In the genomic region with DNA sequence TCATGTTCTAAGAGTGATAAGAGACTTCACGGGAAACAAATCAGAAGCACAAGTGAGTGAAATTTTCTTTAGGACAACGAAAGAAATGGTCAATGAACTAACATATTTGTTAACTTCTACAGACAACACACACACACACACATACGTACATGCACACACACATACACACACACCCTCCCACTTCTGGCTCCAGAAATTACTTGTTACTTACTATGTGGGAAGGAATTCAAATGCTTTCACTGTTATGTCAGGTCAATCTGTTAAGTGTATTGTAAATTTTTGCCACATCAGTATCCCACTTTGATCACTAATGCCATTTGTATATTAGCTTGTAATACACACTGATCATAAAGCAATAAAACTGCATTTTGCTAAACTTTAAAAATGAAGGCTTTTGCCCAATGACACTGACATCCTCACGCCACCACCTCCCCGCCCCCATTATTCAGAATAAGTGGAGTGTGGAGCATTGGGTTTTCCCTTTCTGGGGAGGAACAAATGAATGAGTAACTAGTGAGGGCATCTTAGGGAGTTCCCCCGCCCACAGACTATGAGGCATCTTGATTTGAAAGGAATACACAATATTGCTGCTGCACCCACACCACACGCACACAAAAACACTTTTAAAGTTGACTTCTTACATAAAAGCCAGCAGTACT, we compare ENCODE assay signal across 8 cellular contexts.
DNase-seq lines count a peak whose midpoint lies in the region; ATAC-seq and TF ChIP-seq lines count a peak whose summit lies in the region.

No MANE protein-coding gene starts in this region.

- CTCF ChIA-PET in SK-N-SH (lab: Yijun Ruan, JAX) = no interaction called here

- H3K4me3 ChIP-seq in mucosa of descending colon (no peak overlapping the region), SK-N-SH (ENCODE audit: low read depth in 2 of 2, low read length in 1 of 2) (no peak overlapping the region)

- DNase-seq in activated T-cell treated with anti-CD3 and anti-CD28 coated beads, Interleukin-2, amount 50 U/mL, for 1 hour = peak; percentile 39
- no peak for DNase-seq in mucosa of descending colon
- no peak for DNase-seq in SK-N-SH
- DNase-seq in middle frontal gyrus (ENCODE audit: extremely low spot score, low spot score) = no peak
- no peak for DNase-seq in mesenteric fat pad (ENCODE audit: low spot score)

- H3K9me2 ChIP-seq in SK-N-SH = no peaks in the 10 kb centered on the region

- no peak overlapping the region for H3K9ac ChIP-seq in SK-N-SH

- no peak for TF ChIP-seq EP300 in SK-N-SH (IDR thresholded peaks at IDR 0.05; ENCODE audit: borderline replicate concordance in 1 of 2, low read depth in 1 of 2, low read length in 1 of 2)

- no peak for TF ChIP-seq RAD21 in SK-N-SH (IDR thresholded peaks at IDR 0.05; ENCODE audit: low read length)

- H3K27ac ChIP-seq in SK-N-SH (ENCODE audit: low read depth in 2 of 2, low read length in 1 of 2) = no peak overlapping the region

- 83% methylated on average over 7 of the region's 7 CpGs for WGBS in SK-N-SH (ENCODE audit: low lambda C conversion rate)

- H3K79me2 ChIP-seq in SK-N-SH (ENCODE audit: insufficient read depth) = peaks cover 59% of the 10 kb centered on the region

- no peak overlapping the region for H3K4me2 ChIP-seq in SK-N-SH

- peak; percentile 66 for ATAC-seq in GM18868 (IDR thresholded peaks at IDR 0.05; ENCODE audit: unreplicated experiment)
- ATAC-seq in HG03571 (IDR thresholded peaks at IDR 0.05; ENCODE audit: unreplicated experiment) = peak; percentile 58
- ATAC-seq in mucosa of descending colon = peak; percentile 50
- no peak for ATAC-seq in HG02840 (IDR thresholded peaks at IDR 0.05; ENCODE audit: low FRiP score, unreplicated experiment)

- TF ChIP-seq CTCF in mucosa of descending colon (IDR thresholded peaks at IDR 0.05) (no peak), SK-N-SH (IDR thresholded peaks at IDR 0.05) (no peak)

- H3F3A ChIP-seq in SK-N-SH (replicated peaks; ENCODE audit: insufficient read depth) = peaks cover 32% of the 10 kb centered on the region

- intact Hi-C loops in mucosa of descending colon (cut with DNase I, micrococcal nuclease) = no loop called here

- H3K36me3 ChIP-seq in mucosa of descending colon (ENCODE audit: low read depth) (no peaks in the 10 kb centered on the region), SK-N-SH (replicated peaks in 1 of 2; ENCODE audit: control insufficient read depth in 1 of 2, insufficient read depth in 2 of 2, low read length in 1 of 2) (peaks cover 0 to 4% of the 10 kb centered on the region in 2 experiments)

- H3K4me1 ChIP-seq in mucosa of descending colon (ENCODE audit: low read depth) (no peaks in the 10 kb centered on the region), SK-N-SH (ENCODE audit: control insufficient read depth in 1 of 2, insufficient read depth in 2 of 2, low read depth in 1 of 2, low read length in 1 of 2) (peaks cover 3 to 30% of the 10 kb centered on the region in 2 experiments; a peak in 3 of 4 replicates)

- no peak overlapping the region for H2AFZ ChIP-seq in SK-N-SH (ENCODE audit: low read depth)

- H3K9me3 ChIP-seq in mucosa of descending colon (no peaks in the 10 kb centered on the region), SK-N-SH (no peaks in the 10 kb centered on the region)

- peaks cover 8% of the 10 kb centered on the region for H4K20me1 ChIP-seq in SK-N-SH (ENCODE audit: insufficient read depth)

- H3K27me3 ChIP-seq in SK-N-SH (ENCODE audit: insufficient read depth) = no peaks in the 10 kb centered on the region

- POLR2A ChIA-PET in SK-N-SH (lab: Yijun Ruan, JAX) = no interaction called here

TF ChIP-seq in SK-N-SH, 30 proteins besides CTCF, POLR2A, EP300 and RAD21:
- TF ChIP-seq CHD2 (IDR thresholded peaks at IDR 0.05; ENCODE audit: low read length, partially characterized antibody) (no peak), NFIC (IDR thresholded peaks at IDR 0.05; ENCODE audit: borderline replicate concordance) (no peak), TCF12 (IDR thresholded peaks at IDR 0.05) (no peak), TAF1 (IDR thresholded peaks at IDR 0.05; ENCODE audit: borderline replicate concordance, low read depth, low read length) (no peak), GABPA (IDR thresholded peaks at IDR 0.05; ENCODE audit: low read depth) (no peak), ELF1 (IDR thresholded peaks at IDR 0.05) (no peak), NRF1 (IDR thresholded peaks at IDR 0.05; ENCODE audit: low read depth, low read length) (no peak)
- TF ChIP-seq, protein P1, sequence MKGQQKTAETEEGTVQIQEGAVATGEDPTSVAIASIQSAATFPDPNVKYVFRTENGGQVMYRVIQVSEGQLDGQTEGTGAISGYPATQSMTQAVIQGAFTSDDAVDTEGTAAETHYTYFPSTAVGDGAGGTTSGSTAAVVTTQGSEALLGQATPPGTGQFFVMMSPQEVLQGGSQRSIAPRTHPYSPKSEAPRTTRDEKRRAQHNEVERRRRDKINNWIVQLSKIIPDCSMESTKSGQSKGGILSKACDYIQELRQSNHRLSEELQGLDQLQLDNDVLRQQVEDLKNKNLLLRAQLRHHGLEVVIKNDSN (IDR thresholded peaks at IDR 0.05; ENCODE audit: borderline replicate concordance, low read depth) = no peak
- TF ChIP-seq, protein P2, sequence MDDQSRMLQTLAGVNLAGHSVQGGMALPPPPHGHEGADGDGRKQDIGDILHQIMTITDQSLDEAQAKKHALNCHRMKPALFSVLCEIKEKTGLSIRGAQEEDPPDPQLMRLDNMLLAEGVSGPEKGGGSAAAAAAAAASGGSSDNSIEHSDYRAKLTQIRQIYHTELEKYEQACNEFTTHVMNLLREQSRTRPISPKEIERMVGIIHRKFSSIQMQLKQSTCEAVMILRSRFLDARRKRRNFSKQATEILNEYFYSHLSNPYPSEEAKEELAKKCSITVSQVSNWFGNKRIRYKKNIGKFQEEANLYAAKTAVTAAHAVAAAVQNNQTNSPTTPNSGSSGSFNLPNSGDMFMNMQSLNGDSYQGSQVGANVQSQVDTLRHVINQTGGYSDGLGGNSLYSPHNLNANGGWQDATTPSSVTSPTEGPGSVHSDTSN (IDR thresholded peaks at IDR 0.05) = no peak
- TF ChIP-seq, protein P3, sequence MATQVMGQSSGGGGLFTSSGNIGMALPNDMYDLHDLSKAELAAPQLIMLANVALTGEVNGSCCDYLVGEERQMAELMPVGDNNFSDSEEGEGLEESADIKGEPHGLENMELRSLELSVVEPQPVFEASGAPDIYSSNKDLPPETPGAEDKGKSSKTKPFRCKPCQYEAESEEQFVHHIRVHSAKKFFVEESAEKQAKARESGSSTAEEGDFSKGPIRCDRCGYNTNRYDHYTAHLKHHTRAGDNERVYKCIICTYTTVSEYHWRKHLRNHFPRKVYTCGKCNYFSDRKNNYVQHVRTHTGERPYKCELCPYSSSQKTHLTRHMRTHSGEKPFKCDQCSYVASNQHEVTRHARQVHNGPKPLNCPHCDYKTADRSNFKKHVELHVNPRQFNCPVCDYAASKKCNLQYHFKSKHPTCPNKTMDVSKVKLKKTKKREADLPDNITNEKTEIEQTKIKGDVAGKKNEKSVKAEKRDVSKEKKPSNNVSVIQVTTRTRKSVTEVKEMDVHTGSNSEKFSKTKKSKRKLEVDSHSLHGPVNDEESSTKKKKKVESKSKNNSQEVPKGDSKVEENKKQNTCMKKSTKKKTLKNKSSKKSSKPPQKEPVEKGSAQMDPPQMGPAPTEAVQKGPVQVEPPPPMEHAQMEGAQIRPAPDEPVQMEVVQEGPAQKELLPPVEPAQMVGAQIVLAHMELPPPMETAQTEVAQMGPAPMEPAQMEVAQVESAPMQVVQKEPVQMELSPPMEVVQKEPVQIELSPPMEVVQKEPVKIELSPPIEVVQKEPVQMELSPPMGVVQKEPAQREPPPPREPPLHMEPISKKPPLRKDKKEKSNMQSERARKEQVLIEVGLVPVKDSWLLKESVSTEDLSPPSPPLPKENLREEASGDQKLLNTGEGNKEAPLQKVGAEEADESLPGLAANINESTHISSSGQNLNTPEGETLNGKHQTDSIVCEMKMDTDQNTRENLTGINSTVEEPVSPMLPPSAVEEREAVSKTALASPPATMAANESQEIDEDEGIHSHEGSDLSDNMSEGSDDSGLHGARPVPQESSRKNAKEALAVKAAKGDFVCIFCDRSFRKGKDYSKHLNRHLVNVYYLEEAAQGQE (IDR thresholded peaks at IDR 0.05; ENCODE audit: low read depth, low read length) = no peak
